In genomic region chr11:64916848-64917662, GRCh38 we compare ENCODE assay signal across 1 cellular context.
TF ChIP-seq lines count a peak whose summit lies in the region.

TSS of gene ATG2A (minus strand) at chr11:64917209. CDS start at chr11:64917135, 74 bp downstream.

TF ChIP-seq in HepG2, 621 proteins besides CTCF, POLR2A, EP300 and RAD21 (continued from another document and continues in another):
- TF ChIP-seq ZNF776 (CRISPR knock-in tag; IDR thresholded peaks at IDR 0.05) (0 out of 2 replicates have a peak, but pooled peaks have one; percentile 57), ZNF296 (CRISPR knock-in tag; conservative IDR thresholded peaks at IDR 0.05) (no peak), ZSCAN21 (CRISPR knock-in tag; IDR thresholded peaks at IDR 0.05; ENCODE audit: borderline replicate concordance) (peak; percentile 71; the same call in 1 of the 2 replicates), ZNF333 (CRISPR knock-in tag; IDR thresholded peaks at IDR 0.05; ENCODE audit: borderline replicate concordance) (peak; percentile 32; the same call in 1 of the 2 replicates), ZNF318 (CRISPR knock-in tag; IDR thresholded peaks at IDR 0.05) (no peak), ZNF850 (CRISPR knock-in tag; conservative IDR thresholded peaks at IDR 0.05) (no peak), ZNF414 (CRISPR knock-in tag; IDR thresholded peaks at IDR 0.05) (peak; percentile 55; the same call in 1 of the 2 replicates), TFE3 (CRISPR knock-in tag; IDR thresholded peaks at IDR 0.05) (0 out of 2 replicates have a peak, but pooled peaks have one; percentile 35), MTA3 (CRISPR knock-in tag; IDR thresholded peaks at IDR 0.05) (no peak), ASH2L (IDR thresholded peaks at IDR 0.05; ENCODE audit: insufficient read length, low read depth, low read length) (no peak), ZNF180 (CRISPR knock-in tag; IDR thresholded peaks at IDR 0.05; ENCODE audit: borderline replicate concordance, low read depth) (no peak), ZBTB38 (CRISPR knock-in tag; IDR thresholded peaks at IDR 0.05) (peak; percentile 59; the same call in 1 of the 2 replicates), ARID2 (CRISPR knock-in tag; IDR thresholded peaks at IDR 0.05; ENCODE audit: borderline replicate concordance) (no peak), ZNF18 (CRISPR knock-in tag; IDR thresholded peaks at IDR 0.05; ENCODE audit: insufficient replicate concordance) (peak; percentile 51), ISX (CRISPR knock-in tag; conservative IDR thresholded peaks at IDR 0.05) (no peak), MAFF (IDR thresholded peaks at IDR 0.05; ENCODE audit: low read depth, low read length) (no peak), REST (IDR thresholded peaks at IDR 0.05; ENCODE audit: borderline replicate concordance in 1 of 2, low read depth in 1 of 2, low read length in 2 of 2) (no peak), AGO2 (optimal IDR thresholded peaks at IDR 0.05; ENCODE audit: low read depth, low read length) (no peak), ZUFSP (CRISPR knock-in tag; IDR thresholded peaks at IDR 0.05; ENCODE audit: borderline replicate concordance) (no peak), WIZ (CRISPR knock-in tag; IDR thresholded peaks at IDR 0.05) (no peak), ISL2 (CRISPR knock-in tag; IDR thresholded peaks at IDR 0.05) (no peak; the same call in 1 of the 2 replicates), GATAD2A (CRISPR knock-in tag; IDR thresholded peaks at IDR 0.05) (no peak), AHR (CRISPR knock-in tag; IDR thresholded peaks at IDR 0.05) (0 out of 2 replicates have a peak, but pooled peaks have one; percentile 52), ZNF891 (CRISPR knock-in tag; IDR thresholded peaks at IDR 0.05) (peak; percentile 34; the same call in 1 of the 2 replicates), RBAK (CRISPR knock-in tag; IDR thresholded peaks at IDR 0.05) (0 out of 2 replicates have a peak, but pooled peaks have one; percentile 35), ATF2 (CRISPR knock-in tag; IDR thresholded peaks at IDR 0.05) (peak; percentile 68), FOXC1 (CRISPR knock-in tag; IDR thresholded peaks at IDR 0.05; ENCODE audit: borderline replicate concordance) (peak; percentile 91; the same call in 1 of the 2 replicates), SETDB1 (CRISPR knock-in tag; IDR thresholded peaks at IDR 0.05; ENCODE audit: borderline replicate concordance) (no peak), TAF15 (IDR thresholded peaks at IDR 0.05; ENCODE audit: low read depth, low read length, poor library complexity, severe bottlenecking) (no peak), CREB1 (IDR thresholded peaks at IDR 0.05) (peak; percentile 49; the same call in 1 of the 2 replicates), CREB1 (CRISPR knock-in tag; IDR thresholded peaks at IDR 0.05) (peak; percentile 65), ARNT2 (CRISPR knock-in tag; IDR thresholded peaks at IDR 0.05; ENCODE audit: low read depth) (no peak; the same call in 1 of the 2 replicates), MED8 (CRISPR knock-in tag; IDR thresholded peaks at IDR 0.05; ENCODE audit: insufficient replicate concordance) (no peak), ADNP (CRISPR knock-in tag; IDR thresholded peaks at IDR 0.05) (no peak), ZMYM4 (CRISPR knock-in tag; IDR thresholded peaks at IDR 0.05) (peak; percentile 78), TCF7L2 (IDR thresholded peaks at IDR 0.05; ENCODE audit: low read depth, low read length) (no peak), ZNF512B (CRISPR knock-in tag; IDR thresholded peaks at IDR 0.05; ENCODE audit: borderline replicate concordance) (no peak)
